ENCODE assay signal across 2 cellular contexts in the genomic region with DNA sequence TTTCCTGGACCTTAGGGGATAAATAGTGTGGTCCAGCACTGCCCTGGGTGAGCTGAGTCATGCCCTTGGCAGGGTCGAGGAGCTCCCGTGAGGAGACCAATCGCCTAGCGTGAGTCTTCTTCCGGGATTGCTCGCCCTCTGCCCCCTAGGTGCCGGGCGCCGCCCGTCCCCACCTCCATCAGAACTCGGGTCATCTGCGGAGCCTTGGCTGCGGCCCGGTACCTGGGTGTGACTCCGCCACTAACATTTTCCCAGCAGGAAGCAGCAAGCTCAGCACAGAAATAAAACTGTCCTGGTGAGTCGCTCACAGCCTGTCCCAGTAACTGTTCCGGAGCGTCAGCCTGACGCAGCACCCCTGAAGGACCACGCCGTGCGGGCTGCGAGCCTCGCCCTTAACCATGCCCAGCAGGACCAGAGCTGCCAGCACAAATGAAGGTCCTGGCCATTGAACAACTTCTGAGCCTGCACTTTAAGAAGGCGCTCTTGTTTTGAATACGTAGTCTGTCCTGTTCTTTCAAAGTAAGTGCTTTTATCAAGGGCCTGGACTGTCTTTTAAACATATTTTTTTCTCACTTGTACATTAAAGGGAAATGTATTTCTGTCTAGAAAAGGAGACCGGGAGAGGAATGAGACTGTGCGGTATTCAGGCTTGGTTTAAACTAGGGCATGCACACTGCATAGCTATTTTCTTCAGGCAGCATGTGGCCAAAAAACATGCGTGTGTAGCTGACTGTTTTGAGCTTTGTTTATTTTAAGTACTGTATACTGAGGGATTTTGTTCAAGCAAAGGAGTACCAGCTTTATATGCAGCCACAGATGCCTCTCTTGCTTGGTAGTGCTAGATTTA.
TF ChIP-seq lines count a peak whose summit lies in the region.

No MANE protein-coding gene starts in this region.

TF ChIP-seq in A549, 52 proteins besides CTCF, POLR2A, EP300 and RAD21 (continued from another document and continues in another):
- TF ChIP-seq, protein P1, sequence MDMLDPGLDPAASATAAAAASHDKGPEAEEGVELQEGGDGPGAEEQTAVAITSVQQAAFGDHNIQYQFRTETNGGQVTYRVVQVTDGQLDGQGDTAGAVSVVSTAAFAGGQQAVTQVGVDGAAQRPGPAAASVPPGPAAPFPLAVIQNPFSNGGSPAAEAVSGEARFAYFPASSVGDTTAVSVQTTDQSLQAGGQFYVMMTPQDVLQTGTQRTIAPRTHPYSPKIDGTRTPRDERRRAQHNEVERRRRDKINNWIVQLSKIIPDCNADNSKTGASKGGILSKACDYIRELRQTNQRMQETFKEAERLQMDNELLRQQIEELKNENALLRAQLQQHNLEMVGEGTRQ (IDR thresholded peaks at IDR 0.05) = no peak
- TF ChIP-seq, protein P2, sequence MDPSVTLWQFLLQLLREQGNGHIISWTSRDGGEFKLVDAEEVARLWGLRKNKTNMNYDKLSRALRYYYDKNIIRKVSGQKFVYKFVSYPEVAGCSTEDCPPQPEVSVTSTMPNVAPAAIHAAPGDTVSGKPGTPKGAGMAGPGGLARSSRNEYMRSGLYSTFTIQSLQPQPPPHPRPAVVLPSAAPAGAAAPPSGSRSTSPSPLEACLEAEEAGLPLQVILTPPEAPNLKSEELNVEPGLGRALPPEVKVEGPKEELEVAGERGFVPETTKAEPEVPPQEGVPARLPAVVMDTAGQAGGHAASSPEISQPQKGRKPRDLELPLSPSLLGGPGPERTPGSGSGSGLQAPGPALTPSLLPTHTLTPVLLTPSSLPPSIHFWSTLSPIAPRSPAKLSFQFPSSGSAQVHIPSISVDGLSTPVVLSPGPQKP (IDR thresholded peaks at IDR 0.05; ENCODE audit: low read depth, low read length) = no peak
- TF ChIP-seq, protein P3, sequence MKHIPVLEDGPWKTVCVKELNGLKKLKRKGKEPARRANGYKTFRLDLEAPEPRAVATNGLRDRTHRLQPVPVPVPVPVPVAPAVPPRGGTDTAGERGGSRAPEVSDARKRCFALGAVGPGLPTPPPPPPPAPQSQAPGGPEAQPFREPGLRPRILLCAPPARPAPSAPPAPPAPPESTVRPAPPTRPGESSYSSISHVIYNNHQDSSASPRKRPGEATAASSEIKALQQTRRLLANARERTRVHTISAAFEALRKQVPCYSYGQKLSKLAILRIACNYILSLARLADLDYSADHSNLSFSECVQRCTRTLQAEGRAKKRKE (CRISPR knock-in tag; IDR thresholded peaks at IDR 0.05; ENCODE audit: low read depth) = no peak
- TF ChIP-seq ZC3H11A (IDR thresholded peaks at IDR 0.05) (no peak), POLR2AphosphoS2 (conservative IDR thresholded peaks at IDR 0.05; ENCODE audit: low read length) (no peak), MAFK (IDR thresholded peaks at IDR 0.05; ENCODE audit: partially characterized antibody) (peak; percentile 84), CBX8 (IDR thresholded peaks at IDR 0.05) (no peak), MYC (IDR thresholded peaks at IDR 0.05; ENCODE audit: borderline replicate concordance, low read length) (no peak), FOXS1 (CRISPR knock-in tag; IDR thresholded peaks at IDR 0.05) (no peak), RCOR1 (IDR thresholded peaks at IDR 0.05; ENCODE audit: low read depth, low read length) (no peak), FOSB (CRISPR knock-in tag; IDR thresholded peaks at IDR 0.05) (no peak), ESRRA (IDR thresholded peaks at IDR 0.05; ENCODE audit: borderline replicate concordance, low read length) (peak; percentile 61; the same call in 1 of the 2 replicates), RARB (CRISPR knock-in tag; IDR thresholded peaks at IDR 0.05) (no peak), JUNB (IDR thresholded peaks at IDR 0.05) (peak; percentile 20; the same call in 1 of the 2 replicates), CEBPB (IDR thresholded peaks at IDR 0.05) (0 out of 4 replicates have a peak, but pooled peaks of 1 of the 2 experiments have one; percentile 26), TFCP2L1 (CRISPR knock-in tag; IDR thresholded peaks at IDR 0.05) (no peak), FOSL2 (IDR thresholded peaks at IDR 0.05) (no peak; the same call in 1 of the 2 replicates), FOSL2 (CRISPR knock-in tag; IDR thresholded peaks at IDR 0.05) (peak; percentile 78), HOXA7 (CRISPR knock-in tag; IDR thresholded peaks at IDR 0.05) (no peak), RFX5 (IDR thresholded peaks at IDR 0.05) (no peak)
- TF ChIP-seq, protein P4, sequence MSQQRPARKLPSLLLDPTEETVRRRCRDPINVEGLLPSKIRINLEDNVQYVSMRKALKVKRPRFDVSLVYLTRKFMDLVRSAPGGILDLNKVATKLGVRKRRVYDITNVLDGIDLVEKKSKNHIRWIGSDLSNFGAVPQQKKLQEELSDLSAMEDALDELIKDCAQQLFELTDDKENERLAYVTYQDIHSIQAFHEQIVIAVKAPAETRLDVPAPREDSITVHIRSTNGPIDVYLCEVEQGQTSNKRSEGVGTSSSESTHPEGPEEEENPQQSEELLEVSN (IDR thresholded peaks at IDR 0.05; ENCODE audit: borderline replicate concordance, low read depth) = peak; percentile 41; the same call in 1 of the 2 replicates
- TF ChIP-seq, protein P5, sequence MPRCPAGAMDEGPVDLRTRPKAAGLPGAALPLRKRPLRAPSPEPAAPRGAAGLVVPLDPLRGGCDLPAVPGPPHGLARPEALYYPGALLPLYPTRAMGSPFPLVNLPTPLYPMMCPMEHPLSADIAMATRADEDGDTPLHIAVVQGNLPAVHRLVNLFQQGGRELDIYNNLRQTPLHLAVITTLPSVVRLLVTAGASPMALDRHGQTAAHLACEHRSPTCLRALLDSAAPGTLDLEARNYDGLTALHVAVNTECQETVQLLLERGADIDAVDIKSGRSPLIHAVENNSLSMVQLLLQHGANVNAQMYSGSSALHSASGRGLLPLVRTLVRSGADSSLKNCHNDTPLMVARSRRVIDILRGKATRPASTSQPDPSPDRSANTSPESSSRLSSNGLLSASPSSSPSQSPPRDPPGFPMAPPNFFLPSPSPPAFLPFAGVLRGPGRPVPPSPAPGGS (IDR thresholded peaks at IDR 0.05) = peak; percentile 25; the same call in 1 of the 3 replicates
- TF ChIP-seq, protein P6, sequence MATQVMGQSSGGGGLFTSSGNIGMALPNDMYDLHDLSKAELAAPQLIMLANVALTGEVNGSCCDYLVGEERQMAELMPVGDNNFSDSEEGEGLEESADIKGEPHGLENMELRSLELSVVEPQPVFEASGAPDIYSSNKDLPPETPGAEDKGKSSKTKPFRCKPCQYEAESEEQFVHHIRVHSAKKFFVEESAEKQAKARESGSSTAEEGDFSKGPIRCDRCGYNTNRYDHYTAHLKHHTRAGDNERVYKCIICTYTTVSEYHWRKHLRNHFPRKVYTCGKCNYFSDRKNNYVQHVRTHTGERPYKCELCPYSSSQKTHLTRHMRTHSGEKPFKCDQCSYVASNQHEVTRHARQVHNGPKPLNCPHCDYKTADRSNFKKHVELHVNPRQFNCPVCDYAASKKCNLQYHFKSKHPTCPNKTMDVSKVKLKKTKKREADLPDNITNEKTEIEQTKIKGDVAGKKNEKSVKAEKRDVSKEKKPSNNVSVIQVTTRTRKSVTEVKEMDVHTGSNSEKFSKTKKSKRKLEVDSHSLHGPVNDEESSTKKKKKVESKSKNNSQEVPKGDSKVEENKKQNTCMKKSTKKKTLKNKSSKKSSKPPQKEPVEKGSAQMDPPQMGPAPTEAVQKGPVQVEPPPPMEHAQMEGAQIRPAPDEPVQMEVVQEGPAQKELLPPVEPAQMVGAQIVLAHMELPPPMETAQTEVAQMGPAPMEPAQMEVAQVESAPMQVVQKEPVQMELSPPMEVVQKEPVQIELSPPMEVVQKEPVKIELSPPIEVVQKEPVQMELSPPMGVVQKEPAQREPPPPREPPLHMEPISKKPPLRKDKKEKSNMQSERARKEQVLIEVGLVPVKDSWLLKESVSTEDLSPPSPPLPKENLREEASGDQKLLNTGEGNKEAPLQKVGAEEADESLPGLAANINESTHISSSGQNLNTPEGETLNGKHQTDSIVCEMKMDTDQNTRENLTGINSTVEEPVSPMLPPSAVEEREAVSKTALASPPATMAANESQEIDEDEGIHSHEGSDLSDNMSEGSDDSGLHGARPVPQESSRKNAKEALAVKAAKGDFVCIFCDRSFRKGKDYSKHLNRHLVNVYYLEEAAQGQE (IDR thresholded peaks at IDR 0.05) = no peak

TF ChIP-seq in K562, 482 proteins besides CTCF, POLR2A, EP300 and RAD21 (continued from another document and continues in another):
- TF ChIP-seq, protein P7, sequence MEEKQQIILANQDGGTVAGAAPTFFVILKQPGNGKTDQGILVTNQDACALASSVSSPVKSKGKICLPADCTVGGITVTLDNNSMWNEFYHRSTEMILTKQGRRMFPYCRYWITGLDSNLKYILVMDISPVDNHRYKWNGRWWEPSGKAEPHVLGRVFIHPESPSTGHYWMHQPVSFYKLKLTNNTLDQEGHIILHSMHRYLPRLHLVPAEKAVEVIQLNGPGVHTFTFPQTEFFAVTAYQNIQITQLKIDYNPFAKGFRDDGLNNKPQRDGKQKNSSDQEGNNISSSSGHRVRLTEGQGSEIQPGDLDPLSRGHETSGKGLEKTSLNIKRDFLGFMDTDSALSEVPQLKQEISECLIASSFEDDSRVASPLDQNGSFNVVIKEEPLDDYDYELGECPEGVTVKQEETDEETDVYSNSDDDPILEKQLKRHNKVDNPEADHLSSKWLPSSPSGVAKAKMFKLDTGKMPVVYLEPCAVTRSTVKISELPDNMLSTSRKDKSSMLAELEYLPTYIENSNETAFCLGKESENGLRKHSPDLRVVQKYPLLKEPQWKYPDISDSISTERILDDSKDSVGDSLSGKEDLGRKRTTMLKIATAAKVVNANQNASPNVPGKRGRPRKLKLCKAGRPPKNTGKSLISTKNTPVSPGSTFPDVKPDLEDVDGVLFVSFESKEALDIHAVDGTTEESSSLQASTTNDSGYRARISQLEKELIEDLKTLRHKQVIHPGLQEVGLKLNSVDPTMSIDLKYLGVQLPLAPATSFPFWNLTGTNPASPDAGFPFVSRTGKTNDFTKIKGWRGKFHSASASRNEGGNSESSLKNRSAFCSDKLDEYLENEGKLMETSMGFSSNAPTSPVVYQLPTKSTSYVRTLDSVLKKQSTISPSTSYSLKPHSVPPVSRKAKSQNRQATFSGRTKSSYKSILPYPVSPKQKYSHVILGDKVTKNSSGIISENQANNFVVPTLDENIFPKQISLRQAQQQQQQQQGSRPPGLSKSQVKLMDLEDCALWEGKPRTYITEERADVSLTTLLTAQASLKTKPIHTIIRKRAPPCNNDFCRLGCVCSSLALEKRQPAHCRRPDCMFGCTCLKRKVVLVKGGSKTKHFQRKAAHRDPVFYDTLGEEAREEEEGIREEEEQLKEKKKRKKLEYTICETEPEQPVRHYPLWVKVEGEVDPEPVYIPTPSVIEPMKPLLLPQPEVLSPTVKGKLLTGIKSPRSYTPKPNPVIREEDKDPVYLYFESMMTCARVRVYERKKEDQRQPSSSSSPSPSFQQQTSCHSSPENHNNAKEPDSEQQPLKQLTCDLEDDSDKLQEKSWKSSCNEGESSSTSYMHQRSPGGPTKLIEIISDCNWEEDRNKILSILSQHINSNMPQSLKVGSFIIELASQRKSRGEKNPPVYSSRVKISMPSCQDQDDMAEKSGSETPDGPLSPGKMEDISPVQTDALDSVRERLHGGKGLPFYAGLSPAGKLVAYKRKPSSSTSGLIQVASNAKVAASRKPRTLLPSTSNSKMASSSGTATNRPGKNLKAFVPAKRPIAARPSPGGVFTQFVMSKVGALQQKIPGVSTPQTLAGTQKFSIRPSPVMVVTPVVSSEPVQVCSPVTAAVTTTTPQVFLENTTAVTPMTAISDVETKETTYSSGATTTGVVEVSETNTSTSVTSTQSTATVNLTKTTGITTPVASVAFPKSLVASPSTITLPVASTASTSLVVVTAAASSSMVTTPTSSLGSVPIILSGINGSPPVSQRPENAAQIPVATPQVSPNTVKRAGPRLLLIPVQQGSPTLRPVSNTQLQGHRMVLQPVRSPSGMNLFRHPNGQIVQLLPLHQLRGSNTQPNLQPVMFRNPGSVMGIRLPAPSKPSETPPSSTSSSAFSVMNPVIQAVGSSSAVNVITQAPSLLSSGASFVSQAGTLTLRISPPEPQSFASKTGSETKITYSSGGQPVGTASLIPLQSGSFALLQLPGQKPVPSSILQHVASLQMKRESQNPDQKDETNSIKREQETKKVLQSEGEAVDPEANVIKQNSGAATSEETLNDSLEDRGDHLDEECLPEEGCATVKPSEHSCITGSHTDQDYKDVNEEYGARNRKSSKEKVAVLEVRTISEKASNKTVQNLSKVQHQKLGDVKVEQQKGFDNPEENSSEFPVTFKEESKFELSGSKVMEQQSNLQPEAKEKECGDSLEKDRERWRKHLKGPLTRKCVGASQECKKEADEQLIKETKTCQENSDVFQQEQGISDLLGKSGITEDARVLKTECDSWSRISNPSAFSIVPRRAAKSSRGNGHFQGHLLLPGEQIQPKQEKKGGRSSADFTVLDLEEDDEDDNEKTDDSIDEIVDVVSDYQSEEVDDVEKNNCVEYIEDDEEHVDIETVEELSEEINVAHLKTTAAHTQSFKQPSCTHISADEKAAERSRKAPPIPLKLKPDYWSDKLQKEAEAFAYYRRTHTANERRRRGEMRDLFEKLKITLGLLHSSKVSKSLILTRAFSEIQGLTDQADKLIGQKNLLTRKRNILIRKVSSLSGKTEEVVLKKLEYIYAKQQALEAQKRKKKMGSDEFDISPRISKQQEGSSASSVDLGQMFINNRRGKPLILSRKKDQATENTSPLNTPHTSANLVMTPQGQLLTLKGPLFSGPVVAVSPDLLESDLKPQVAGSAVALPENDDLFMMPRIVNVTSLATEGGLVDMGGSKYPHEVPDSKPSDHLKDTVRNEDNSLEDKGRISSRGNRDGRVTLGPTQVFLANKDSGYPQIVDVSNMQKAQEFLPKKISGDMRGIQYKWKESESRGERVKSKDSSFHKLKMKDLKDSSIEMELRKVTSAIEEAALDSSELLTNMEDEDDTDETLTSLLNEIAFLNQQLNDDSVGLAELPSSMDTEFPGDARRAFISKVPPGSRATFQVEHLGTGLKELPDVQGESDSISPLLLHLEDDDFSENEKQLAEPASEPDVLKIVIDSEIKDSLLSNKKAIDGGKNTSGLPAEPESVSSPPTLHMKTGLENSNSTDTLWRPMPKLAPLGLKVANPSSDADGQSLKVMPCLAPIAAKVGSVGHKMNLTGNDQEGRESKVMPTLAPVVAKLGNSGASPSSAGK (IDR thresholded peaks at IDR 0.05) = peak; percentile 39; the same call in 1 of the 2 replicates
- TF ChIP-seq, protein P8, sequence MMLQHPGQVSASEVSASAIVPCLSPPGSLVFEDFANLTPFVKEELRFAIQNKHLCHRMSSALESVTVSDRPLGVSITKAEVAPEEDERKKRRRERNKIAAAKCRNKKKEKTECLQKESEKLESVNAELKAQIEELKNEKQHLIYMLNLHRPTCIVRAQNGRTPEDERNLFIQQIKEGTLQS (IDR thresholded peaks at IDR 0.05) = peak; percentile 29; the same call in 1 of the 2 replicates
- TF ChIP-seq, protein P8 (CRISPR knock-in tag; conservative IDR thresholded peaks at IDR 0.05) = no peak
- 0 out of 2 replicates have a peak, but pooled peaks have one; percentile 21 for TF ChIP-seq ESRRA (IDR thresholded peaks at IDR 0.05; ENCODE audit: borderline replicate concordance, low read depth)
- TF ChIP-seq L3MBTL2 (IDR thresholded peaks at IDR 0.05) = 0 out of 2 replicates have a peak, but pooled peaks have one; percentile 28
- no peak for TF ChIP-seq NCOA6 (IDR thresholded peaks at IDR 0.05)
